Comparison of ENCODE assay signal across 9 cellular contexts in the genomic region with DNA sequence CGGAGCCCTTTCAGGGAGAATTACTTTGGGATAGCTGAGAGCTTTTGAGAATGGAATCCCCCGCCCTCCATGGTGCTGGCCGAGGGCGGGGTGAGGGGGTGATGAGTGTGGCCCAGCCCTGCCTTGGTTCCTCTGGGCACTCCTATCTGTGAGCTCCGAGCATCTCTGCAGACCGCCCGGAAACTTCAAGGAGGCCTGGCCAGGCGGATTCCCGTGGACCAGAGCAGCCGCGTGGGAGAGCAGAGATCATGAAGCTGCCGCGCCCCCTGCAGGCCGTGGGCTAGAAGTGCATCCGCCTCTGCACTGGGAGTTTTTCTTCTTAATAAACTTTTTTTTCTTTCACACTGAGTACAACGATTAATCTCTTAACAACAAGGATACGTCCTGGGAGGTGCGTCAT.
DNase-seq lines count a peak whose midpoint lies in the region; ATAC-seq, FAIRE-seq and TF ChIP-seq lines count a peak whose summit lies in the region.
"Had no signal": no experiment of that assay in that cellular context is flagged by ENCODE, and none has a peak within 500 bp of the region (broad histone marks: within the 10 kb centered on the region; RNA-seq: fewer than 3 reads in every experiment).

No MANE protein-coding gene starts in this region.

- H3K9me3 Mint-ChIP-seq in activated T-cell treated with anti-CD3 and anti-CD28 coated beads, Interleukin-2, amount 50 U/mL, for 72 hours, result no peaks in the 10 kb centered on the region
- no peaks in the 10 kb centered on the region for H3K9me3 Mint-ChIP-seq in T-cell
- H3K9me3 Mint-ChIP-seq: activated naive CD4-positive, alpha-beta T cell treated with anti-CD3 and anti-CD28 coated beads, Interleukin-2, amount 50 U/mL, for 24 hours had no signal

- no peak overlapping the region for H3K4me3 Mint-ChIP-seq in activated T-cell treated with anti-CD3 and anti-CD28 coated beads, Interleukin-2, amount 50 U/mL, for 72 hours
- no peak overlapping the region for H3K4me3 Mint-ChIP-seq in T-cell
- H3K4me3 Mint-ChIP-seq: activated naive CD4-positive, alpha-beta T cell treated with anti-CD3 and anti-CD28 coated beads, Interleukin-2, amount 50 U/mL, for 24 hours had no signal

- H3K4me2 ChIP-seq in K562 (ENCODE audit: insufficient read depth, low read length) (no peak overlapping the region), neural cell (ENCODE audit: low read length) (no peak overlapping the region)

- TF ChIP-seq EP300 in K562 (IDR thresholded peaks at IDR 0.05; ENCODE audit: low read length), result no peak
- no peak for TF ChIP-seq EP300 in neural cell (conservative IDR thresholded peaks at IDR 0.05; ENCODE audit: poor library complexity, severe bottlenecking)

- H3K4me1 ChIP-seq in K562 (replicated peaks in 1 of 2; ENCODE audit: control insufficient read depth in 2 of 2, insufficient read depth in 2 of 2, low read length in 2 of 2), result peaks cover 0 to 3% of the 10 kb centered on the region in 2 experiments; a peak in 1 of 5 replicates

- in situ Hi-C loops in K562 (cut with MboI), result loop anchor here (10.0 to 25.0 kb wide), 2 partner anchors 253 to 1154 kb away; no protein-coding TSS in a partner anchor

- POLR2A ChIA-PET in K562 (lab: Yijun Ruan, JAX) (no interaction called here), T-cell (lab: Charles Lee) (no interaction called here)

- H3K4me3 ChIP-seq in K562 (no peak overlapping the region), neural cell (ENCODE audit: low read length) (no peak overlapping the region)

- no peaks in the 10 kb centered on the region for H3K36me3 Mint-ChIP-seq in activated T-cell treated with anti-CD3 and anti-CD28 coated beads, Interleukin-2, amount 50 U/mL, for 72 hours (ENCODE audit: insufficient read depth in 2 of 2)
- no peaks in the 10 kb centered on the region for H3K36me3 Mint-ChIP-seq in T-cell
- H3K36me3 Mint-ChIP-seq: activated naive CD4-positive, alpha-beta T cell treated with anti-CD3 and anti-CD28 coated beads, Interleukin-2, amount 50 U/mL, for 24 hours had no signal

- H3K27me3 ChIP-seq in K562 (ENCODE audit: control insufficient read depth in 2 of 2, insufficient read depth in 2 of 2, low read length in 2 of 2) (no peaks in the 10 kb centered on the region), neural cell (ENCODE audit: insufficient read depth, low read depth, low read length) (no peaks in the 10 kb centered on the region)

- H3K79me2 ChIP-seq in K562 (ENCODE audit: control insufficient read depth, insufficient read depth, low read length), result no peaks in the 10 kb centered on the region
- no peaks in the 10 kb centered on the region for H3K79me2 ChIP-seq in neural cell (replicated peaks; ENCODE audit: insufficient read depth, low read length)

- H3K4me1 Mint-ChIP-seq in activated T-cell treated with anti-CD3 and anti-CD28 coated beads, Interleukin-2, amount 50 U/mL, for 72 hours (ENCODE audit: low read depth), result no peaks in the 10 kb centered on the region
- H3K4me1 Mint-ChIP-seq in T-cell, result no peaks in the 10 kb centered on the region
- H3K4me1 Mint-ChIP-seq: activated naive CD4-positive, alpha-beta T cell treated with anti-CD3 and anti-CD28 coated beads, Interleukin-2, amount 50 U/mL, for 24 hours had no signal

- no peak for ATAC-seq in activated T-cell treated with anti-CD3 and anti-CD28 coated beads, Interleukin-2, amount 50 U/mL, for 72 hours (replicated peaks in 1 of 2)
- ATAC-seq in K562 (peak; percentile 78), T-cell (replicated peaks in 1 of 4) (no peak)

- H3K9ac ChIP-seq in K562 (ENCODE audit: insufficient read depth in 1 of 2, low read depth in 2 of 2, low read length in 2 of 2) (no peak overlapping the region), neural cell (ENCODE audit: low read length) (no peak overlapping the region)

- no peak overlapping the region for H2AFZ ChIP-seq in K562 (ENCODE audit: low read depth, low read length)
- no peak overlapping the region for H2AFZ ChIP-seq in neural cell (ENCODE audit: low read depth, low read length)

- H3K36me3 ChIP-seq in K562 (ENCODE audit: control insufficient read depth, insufficient read depth, low read length), result no peaks in the 10 kb centered on the region
- H3K36me3 ChIP-seq in neural cell (ENCODE audit: insufficient read depth, low read length), result no peaks in the 10 kb centered on the region

- 4% methylated on average over 18 of the region's 18 CpGs for WGBS in K562 (ENCODE audit: insufficient coverage, low coverage, missing lambda C conversion rate)

- H3F3A ChIP-seq in neural cell (ENCODE audit: insufficient read depth, low read length, poor library complexity, severe bottlenecking), result no peaks in the 10 kb centered on the region

- H3K27ac Mint-ChIP-seq in activated T-cell treated with anti-CD3 and anti-CD28 coated beads, Interleukin-2, amount 50 U/mL, for 72 hours, result no peak overlapping the region
- H3K27ac Mint-ChIP-seq in T-cell, result no peak overlapping the region
- H3K27ac Mint-ChIP-seq: activated naive CD4-positive, alpha-beta T cell treated with anti-CD3 and anti-CD28 coated beads, Interleukin-2, amount 50 U/mL, for 24 hours had no signal

- intact Hi-C loops in K562 (cut with micrococcal nuclease), result loop anchor here (5.0 kb wide), 1 partner anchor 253 kb away; no protein-coding TSS in a partner anchor

- TF ChIP-seq POLR2A in K562 (conservative IDR thresholded peaks at IDR 0.05), result no peak

- FAIRE-seq in K562 (lab: Jason Lieb, UNC), result peak; percentile 32

- TF ChIP-seq RAD21 in K562 (CRISPR knock-in tag; conservative IDR thresholded peaks at IDR 0.05 in 1 of 2, IDR thresholded peaks at IDR 0.05 in 1 of 2), result peak; percentile 26 to 76
- TF ChIP-seq RAD21 in neural cell (conservative IDR thresholded peaks at IDR 0.05), result peak; percentile 87

- no peaks in the 10 kb centered on the region for H3K27me3 Mint-ChIP-seq in activated T-cell treated with anti-CD3 and anti-CD28 coated beads, Interleukin-2, amount 50 U/mL, for 72 hours (ENCODE audit: low read depth)
- H3K27me3 Mint-ChIP-seq in T-cell, result peaks cover 0 to 3% of the 10 kb centered on the region in 2 donors
- H3K27me3 Mint-ChIP-seq: activated naive CD4-positive, alpha-beta T cell treated with anti-CD3 and anti-CD28 coated beads, Interleukin-2, amount 50 U/mL, for 24 hours had no signal

- no peaks in the 10 kb centered on the region for H3K9me1 ChIP-seq in K562 (ENCODE audit: control insufficient read depth, insufficient read depth, low read length)

- TF ChIP-seq CTCF in K562 (IDR thresholded peaks at IDR 0.05 in 2 of 3, conservative IDR thresholded peaks at IDR 0.05 in 1 of 3; ENCODE audit: insufficient read depth in 2 of 3, low read depth in 1 of 3, low read length in 3 of 3), result peak; percentile 79 to 95 (median 85)
- peak; percentile 83 for TF ChIP-seq CTCF in neural cell (IDR thresholded peaks at IDR 0.05; ENCODE audit: poor library complexity, severe bottlenecking)

- BruUV-seq in K562 (replicated peaks; lab: Mats Ljungman, UMichigan), result no TSS peak

- H3K9me3 ChIP-seq in K562 (replicated peaks; ENCODE audit: control insufficient read depth, insufficient read depth, low read depth, low read length) (no peaks in the 10 kb centered on the region), neural cell (ENCODE audit: low read length) (no peaks in the 10 kb centered on the region)

- peak; percentile 20 to 39 for DNase-seq in activated T-cell treated with anti-CD3 and anti-CD28 coated beads, Interleukin-2, amount 50 U/mL, for 72 hours
- no peak for DNase-seq in activated T-cell treated with anti-CD3 and anti-CD28 coated beads, Interleukin-2, amount 50 U/mL, for 1 hour
- DNase-seq in M059J (ENCODE audit: low read depth) (peak; percentile 44), K562 (ENCODE audit: extremely low read depth in 1 of 4, low spot score in 3 of 4) (peak; percentile 59 to 77 (median 73)), cerebellar nuclear complex (lab: John Stamatoyannopoulos, UW) (no peak), T-cell (no peak), mesenteric fat pad (ENCODE audit: low spot score) (no peak)

- H3K27ac ChIP-seq in K562 (ENCODE audit: extremely low read depth, low read depth, low read length) (no peak overlapping the region), neural cell (ENCODE audit: low read length) (no peak overlapping the region)

- H4K20me1 ChIP-seq in K562 (replicated peaks; ENCODE audit: control insufficient read depth, insufficient read depth, low read length), result 0 out of 2 replicates have a peak, but pooled peaks cover 3% of the 10 kb centered on the region
- H4K20me1 ChIP-seq in neural cell (ENCODE audit: insufficient read depth), result no peaks in the 10 kb centered on the region

- H3K9me2 ChIP-seq in neural cell (ENCODE audit: insufficient read depth, low read length), result no peaks in the 10 kb centered on the region

- CTCF ChIA-PET in K562 (lab: Yijun Ruan, JAX; ENCODE audit: low intra/inter-chr PET ratio) (no interaction called here), T-cell (lab: Charles Lee) (no interaction called here)

TF ChIP-seq in K562, 482 proteins besides CTCF, POLR2A, EP300 and RAD21 (continues in another document):
- TF ChIP-seq XRCC5 (IDR thresholded peaks at IDR 0.05; ENCODE audit: low read depth, low read length) (0 out of 2 replicates have a peak, but pooled peaks have one; percentile 40), MYC (IDR thresholded peaks at IDR 0.05; ENCODE audit: low read depth, low read length) (peak; percentile 77), MYC (CRISPR knock-in tag; IDR thresholded peaks at IDR 0.05; ENCODE audit: borderline replicate concordance, low read depth) (no peak)
- TF ChIP-seq, protein P1, sequence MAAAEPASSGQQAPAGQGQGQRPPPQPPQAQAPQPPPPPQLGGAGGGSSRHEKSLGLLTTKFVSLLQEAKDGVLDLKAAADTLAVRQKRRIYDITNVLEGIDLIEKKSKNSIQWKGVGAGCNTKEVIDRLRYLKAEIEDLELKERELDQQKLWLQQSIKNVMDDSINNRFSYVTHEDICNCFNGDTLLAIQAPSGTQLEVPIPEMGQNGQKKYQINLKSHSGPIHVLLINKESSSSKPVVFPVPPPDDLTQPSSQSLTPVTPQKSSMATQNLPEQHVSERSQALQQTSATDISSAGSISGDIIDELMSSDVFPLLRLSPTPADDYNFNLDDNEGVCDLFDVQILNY (CRISPR knock-in tag; IDR thresholded peaks at IDR 0.05), result no peak

TF ChIP-seq in neural cell, 6 proteins besides CTCF, POLR2A, EP300 and RAD21 (continues in another document):
- TF ChIP-seq MXI1 (conservative IDR thresholded peaks at IDR 0.05; ENCODE audit: poor library complexity, severe bottlenecking), result no peak
- TF ChIP-seq SMC3 (conservative IDR thresholded peaks at IDR 0.05; ENCODE audit: poor library complexity), result peak; percentile 90

Comparison
In these comparisons a context has a peak if more than half of its experiments do, and no peak if none do; other contexts are left out.
1. DNase-seq: peak in activated T-cell treated with anti-CD3 and anti-CD28 coated beads, Interleukin-2, amount 50 U/mL, for 72 hours (2 of 2), M059J (single experiment) and K562 (4 of 4); none in activated T-cell treated with anti-CD3 and anti-CD28 coated beads, Interleukin-2, amount 50 U/mL, for 1 hour (single experiment), cerebellar nuclear complex (0 of 2), T-cell (0 of 34) and mesenteric fat pad (single experiment).